9 cellular contexts compared by ENCODE assay signal in the genomic region with DNA sequence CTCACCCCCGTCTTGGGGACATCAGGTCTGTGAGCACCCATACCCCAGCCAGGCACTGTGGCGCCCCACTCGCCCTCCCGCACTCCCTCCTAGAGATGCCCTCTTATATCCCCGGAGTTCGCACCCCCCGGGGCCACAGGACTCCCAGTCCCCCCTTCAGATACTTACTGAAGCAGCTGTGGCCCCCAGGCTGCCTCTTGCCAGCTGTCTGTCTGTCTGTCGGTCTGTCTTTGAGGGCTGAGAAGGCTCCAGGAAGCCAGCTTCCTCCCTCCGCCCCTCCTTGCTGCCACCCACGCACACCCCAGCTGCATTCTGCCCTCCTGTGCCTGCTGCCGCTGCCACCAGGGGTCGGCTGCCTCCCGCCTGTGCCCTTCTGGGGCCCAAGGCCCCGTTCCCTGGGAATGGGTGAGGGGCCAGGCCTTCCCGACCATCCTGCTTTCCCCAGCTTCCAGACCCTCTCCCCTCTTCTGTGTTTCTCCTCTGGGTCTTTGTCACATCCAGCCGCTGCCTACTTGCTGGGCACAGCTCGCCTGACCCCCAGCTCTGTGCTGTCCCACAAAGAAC. TPM values are rescaled to one million over a fixed set of nuclear protein-coding genes. Genes with fewer than 3 reads are reported as not detected.
DNase-seq lines count a peak whose midpoint lies in the region; ATAC-seq, FAIRE-seq and TF ChIP-seq lines count a peak whose summit lies in the region.
"Had no signal": no experiment of that assay in that cellular context is flagged by ENCODE, and none has a peak within 500 bp of the region (broad histone marks: within the 10 kb centered on the region; RNA-seq: fewer than 3 reads in every experiment).

PTPN7 (minus strand) TSS at position 226 of the 564 bp plus-strand sequence. CDS start 1,200 bp downstream, outside the sequence.

- H3K9me2 ChIP-seq in SK-N-SH, result no peaks in the 10 kb centered on the region

- TF ChIP-seq RAD21 in H1 (IDR thresholded peaks at IDR 0.05 in 1 of 2, conservative IDR thresholded peaks at IDR 0.05 in 1 of 2; ENCODE audit: low read depth in 2 of 2, low read length in 2 of 2) (no peak), SK-N-SH (IDR thresholded peaks at IDR 0.05; ENCODE audit: low read length) (no peak)

- H3K9me3 ChIP-seq in H1 (ENCODE audit: insufficient read depth in 2 of 2, low read depth in 1 of 2, low read length in 1 of 2), result no peaks in the 10 kb centered on the region; a peak in 1 of 4 replicates
- H3K9me3 ChIP-seq in SK-N-SH, result no peaks in the 10 kb centered on the region
- no peaks in the 10 kb centered on the region for H3K9me3 ChIP-seq in BE2C

- no peak within 1 kb of the TSS for H3K56ac ChIP-seq in H1 (replicated peaks; ENCODE audit: insufficient read length, low read depth, low read length)

- H3K4me2 ChIP-seq in H1 (ENCODE audit: insufficient read depth in 1 of 2, low read depth in 2 of 2, low read length in 2 of 2), result no peak within 1 kb of the TSS
- H3K4me2 ChIP-seq in SK-N-SH, result no peak within 1 kb of the TSS

- no peaks in the 10 kb centered on the region for H3K79me1 ChIP-seq in H1 (ENCODE audit: low read depth, low read length)

- WGBS in H1 (ENCODE audit: extremely low coverage in 1 of 2, insufficient coverage in 1 of 2, insufficient read length in 1 of 2, insufficient replicate concordance in 2 of 2, low coverage in 1 of 2, low lambda C conversion rate in 2 of 2, missing lambda C conversion rate in 1 of 2), 2 experiments, result 79% methylated on average over 16 of the region's 17 CpGs; no CpG with 5 or more reads in 1 of the 2 experiments
- 88% methylated on average over 16 of the region's 17 CpGs for WGBS in SK-N-SH (ENCODE audit: low lambda C conversion rate)

- TF ChIP-seq CTCF in H1 (IDR thresholded peaks at IDR 0.05; ENCODE audit: control extremely low read depth in 1 of 3, insufficient read depth in 1 of 3, low read depth in 1 of 3, low read length in 3 of 3), result peak; percentile 13 to 27 (median 15); a peak in 2 of 4 replicates
- no peak for TF ChIP-seq CTCF in SK-N-SH (IDR thresholded peaks at IDR 0.05)
- no peak for TF ChIP-seq CTCF in BE2C (IDR thresholded peaks at IDR 0.05; ENCODE audit: low read depth, low read length)

- no peak within 1 kb of the TSS for H4K5ac ChIP-seq in H1 (ENCODE audit: insufficient read length, low read depth, low read length)

- 0 out of 2 replicates have a peak within 1 kb of the TSS, but pooled peaks have one; percentile 63 for H4K8ac ChIP-seq in H1 (ENCODE audit: extremely low read depth, insufficient read depth, low read length)

- H2AFZ ChIP-seq in H1 (ENCODE audit: low read length), result 0 out of 2 replicates have a peak within 1 kb of the TSS, but pooled peaks have one; percentile 34
- no peak within 1 kb of the TSS for H2AFZ ChIP-seq in SK-N-SH (ENCODE audit: low read depth)

- H3K4me3 ChIP-seq in H1 (ENCODE audit: extremely low read depth in 1 of 4, insufficient read depth in 2 of 4, low read depth in 3 of 4, low read length in 4 of 4) (no peak within 1 kb of the TSS), SK-N-SH (ENCODE audit: low read depth in 2 of 2, low read length in 1 of 2) (no peak within 1 kb of the TSS), BE2C (ENCODE audit: low read depth, low read length) (no peak within 1 kb of the TSS)
- H3K4me3 ChIP-seq: SK-N-MC had no signal

- POLR2A ChIA-PET in H1 (lab: Charles Lee; ENCODE audit: partially characterized antibody), result no interaction called here
- POLR2A ChIA-PET in SK-N-SH (lab: Yijun Ruan, JAX), result interaction anchor here (0.6 kb wide), 1 partner anchor 166 kb away, joined by 3 read pairs; no protein-coding TSS in a partner anchor

- H3K36me3 ChIP-seq in H1 (ENCODE audit: control insufficient read depth in 2 of 4, insufficient read depth in 4 of 4, low read length in 3 of 4) (no peaks in the 10 kb centered on the region), SK-N-SH (replicated peaks in 1 of 2; ENCODE audit: control insufficient read depth in 1 of 2, insufficient read depth in 2 of 2, low read length in 1 of 2) (no peaks in the 10 kb centered on the region), BE2C (no peaks in the 10 kb centered on the region)

- H3K9ac ChIP-seq in H1 (replicated peaks in 1 of 4; ENCODE audit: extremely low read depth in 1 of 4, low read depth in 3 of 4, low read length in 3 of 4), result no peak within 1 kb of the TSS
- H3K9ac ChIP-seq in SK-N-SH, result no peak within 1 kb of the TSS

- peaks cover 7% of the 10 kb centered on the region for H3F3A ChIP-seq in SK-N-SH (replicated peaks; ENCODE audit: insufficient read depth)

- no peak within 1 kb of the TSS for H3K23ac ChIP-seq in H1 (ENCODE audit: insufficient read length)

- no peaks in the 10 kb centered on the region for H3K27me3 ChIP-seq in H1 (replicated peaks in 1 of 4; ENCODE audit: control insufficient read depth in 3 of 4, extremely low read depth in 1 of 4, insufficient read depth in 3 of 4, low read length in 3 of 4)
- H3K27me3 ChIP-seq in SK-N-SH (ENCODE audit: insufficient read depth), result no peaks in the 10 kb centered on the region
- H3K27me3 ChIP-seq in BE2C, result no peaks in the 10 kb centered on the region

- ATAC-seq in GM18870 (IDR thresholded peaks at IDR 0.05; ENCODE audit: unreplicated experiment) (peak; percentile 34), HG03460 (IDR thresholded peaks at IDR 0.05; ENCODE audit: unreplicated experiment) (peak; percentile 53)

- H3K18ac ChIP-seq in H1 (ENCODE audit: extremely low read depth, low read length), result peak within 1 kb of the TSS; percentile 78

- peak within 1 kb of the TSS; percentile 92; the same call in 1 of the 2 replicates for H2BK12ac ChIP-seq in H1 (ENCODE audit: low read depth, low read length)

- no peak within 1 kb of the TSS for H3K27ac ChIP-seq in H1 (ENCODE audit: low read depth, low read length)
- no peak within 1 kb of the TSS for H3K27ac ChIP-seq in SK-N-SH (ENCODE audit: low read depth in 2 of 2, low read length in 1 of 2)
- H3K27ac ChIP-seq: SK-N-MC had no signal

- TF ChIP-seq EP300 in H1 (IDR thresholded peaks at IDR 0.05; ENCODE audit: borderline replicate concordance in 1 of 2, low read depth in 2 of 2, low read length in 2 of 2) (no peak), SK-N-SH (IDR thresholded peaks at IDR 0.05; ENCODE audit: borderline replicate concordance in 1 of 2, low read depth in 1 of 2, low read length in 1 of 2) (no peak)

- CTCF ChIA-PET in H1 (lab: Charles Lee; ENCODE audit: partially characterized antibody) (interaction anchor here (0.6 to 2.7 kb wide), 11 partner anchors 13 to 1543 kb away, joined by 3 to 10 read pairs (median 4); no protein-coding TSS in a partner anchor), SK-N-SH (lab: Yijun Ruan, JAX) (interaction anchor here (0.9 to 2.6 kb wide), 4 partner anchors 19 to 160 kb away, joined by 3 to 7 read pairs (median 5); no protein-coding TSS in a partner anchor)

- peak within 1 kb of the TSS; percentile 92 for H2BK15ac ChIP-seq in H1 (ENCODE audit: low read length)

- no peak for TF ChIP-seq POLR2A in H1 (IDR thresholded peaks at IDR 0.05; ENCODE audit: control extremely low read depth in 1 of 2, low read depth in 2 of 2, low read length in 2 of 2)

- H2BK5ac ChIP-seq in H1 (ENCODE audit: low read depth, low read length), result peak within 1 kb of the TSS; percentile 68; the same call in 1 of the 2 replicates

- H2BK20ac ChIP-seq in H1 (ENCODE audit: low read length), result peak within 1 kb of the TSS; percentile 72; the same call in 1 of the 2 replicates

- no peak within 1 kb of the TSS for H2BK120ac ChIP-seq in H1 (replicated peaks; ENCODE audit: low read depth, low read length)

- no peak within 1 kb of the TSS for H3K4ac ChIP-seq in H1 (replicated peaks; ENCODE audit: insufficient read length, low read depth, low read length)

- H3K14ac ChIP-seq in H1 (ENCODE audit: insufficient read length), result no peak within 1 kb of the TSS

- H4K20me1 ChIP-seq in H1 (replicated peaks in 1 of 2; ENCODE audit: control insufficient read depth in 1 of 2, insufficient read depth in 2 of 2, low read length in 2 of 2) (no peaks in the 10 kb centered on the region), SK-N-SH (ENCODE audit: insufficient read depth) (no peaks in the 10 kb centered on the region)

- FAIRE-seq in H1 (lab: Jason Lieb, UNC), result no peak

- DNase-seq in activated CD4-positive, alpha-beta T cell treated with anti-CD3 and anti-CD28 coated beads for 4 hours, result peak; percentile 90 to 92
- DNase-seq in H1 (ENCODE audit: low read depth in 1 of 2, low spot score in 2 of 2) (no peak), SK-N-SH (no peak), BE2C (no peak), DMS53 treated with DMSO at 0.1 percent for 48 hours (lab: John Stamatoyannopoulos, UW; ENCODE audit: unreplicated experiment) (no peak)
- DNase-seq in stimulated activated CD4-positive, alpha-beta T cell treated with anti-CD3 and anti-CD28 coated beads, Interleukin-2, amount 100 ng/mL, for 24 hours, result peak; percentile 91 to 92

- H3K79me2 ChIP-seq in H1 (ENCODE audit: control insufficient read depth in 1 of 2, insufficient read depth in 2 of 2, low read length in 2 of 2) (no peaks in the 10 kb centered on the region), SK-N-SH (ENCODE audit: insufficient read depth) (no peaks in the 10 kb centered on the region)

- H3K4me1 ChIP-seq in H1 (replicated peaks in 1 of 4; ENCODE audit: control insufficient read depth in 3 of 4, insufficient read depth in 4 of 4, low read length in 3 of 4) (peaks cover 2 to 29% (median 11%) of the 10 kb centered on the region in 4 experiments), SK-N-SH (ENCODE audit: control insufficient read depth in 1 of 2, insufficient read depth in 2 of 2, low read depth in 1 of 2, low read length in 1 of 2) (peaks cover under 1 to 38% of the 10 kb centered on the region in 2 experiments; a peak in 1 of 4 replicates), BE2C (peaks cover 2% of the 10 kb centered on the region)

- no peaks in the 10 kb centered on the region for H3K23me2 ChIP-seq in H1 (ENCODE audit: low read depth, low read length)

- H4K91ac ChIP-seq in H1 (replicated peaks; ENCODE audit: insufficient read length, low read length), result peak within 1 kb of the TSS; percentile 90

- 0 out of 2 replicates have a peak within 1 kb of the TSS, but pooled peaks have one; percentile 34 for H2AK5ac ChIP-seq in H1 (ENCODE audit: low read depth, low read length)

TF ChIP-seq in SK-N-SH, 30 proteins besides CTCF, POLR2A, EP300 and RAD21 (continues in another document):
- TF ChIP-seq RFX5 (IDR thresholded peaks at IDR 0.05; ENCODE audit: low read length), result no peak

RNA-seq across cellular contexts. Expression of gene PTPN7, which starts in this region (rescaled TPM):
- total RNA-seq in H1 (2021; fragmentation: NEBNext Ultra II Directional; extraction: Animal tissue kit (Norgen Biotek cat#: 25700)), result not detected in 2 replicates
- 0.20 TPM in 2 replicates for polyA plus RNA-seq in H1 (2011; rRNA removed)
- 0.31 TPM for polyA plus RNA-seq in H1 (2011; cell fraction: cytosol; rRNA removed)
- polyA plus RNA-seq in H1 (2011; cell fraction: nucleus; rRNA removed), result 0.46 TPM
- polyA plus RNA-seq in H1 (2012, experiment 1 of 2), result 0.11 to 0.37 TPM (median 0.14 TPM) in 3 of 4 replicates, not detected in the other
- polyA plus RNA-seq in H1 (2012, experiment 2 of 2), result 0.13 TPM
- 0.12 TPM for polyA plus RNA-seq in H1 (2013, experiment 1 of 2)
- 0.11 TPM for polyA plus RNA-seq in H1 (2013, experiment 2 of 2)
- 0.10 TPM in 1 of 2 replicates, not detected in the other for polyA minus RNA-seq in H1 (2011; rRNA and poly(A)+ RNA removed)
- not detected for polyA minus RNA-seq in H1 (2011; cell fraction: cytosol; rRNA and poly(A)+ RNA removed)
- polyA minus RNA-seq in H1 (2011; cell fraction: nucleus; rRNA and poly(A)+ RNA removed), result not detected
- not detected in 2 replicates for polyA plus RNA-seq in SK-N-SH (2012; rRNA removed)
- polyA plus RNA-seq in SK-N-SH (2012; cell fraction: cytosol; rRNA removed), result 0.01 TPM in 1 of 2 replicates, not detected in the other
- not detected in 2 replicates for polyA plus RNA-seq in SK-N-SH (2012; cell fraction: nucleus; rRNA removed)
- 0.37 TPM for polyA plus RNA-seq in BE2C (2012; ENCODE audit: insufficient read depth, insufficient read length, low read depth)

Comparison
In these comparisons a context has a peak if more than half of its experiments do, and no peak if none do; other contexts are left out.
1. DNase-seq: peak in activated CD4-positive, alpha-beta T cell treated with anti-CD3 and anti-CD28 coated beads for 4 hours (2 of 2) and stimulated activated CD4-positive, alpha-beta T cell treated with anti-CD3 and anti-CD28 coated beads, Interleukin-2, amount 100 ng/mL, for 24 hours (2 of 2); none in H1 (0 of 2), SK-N-SH (single experiment), BE2C (single experiment) and DMS53 treated with DMSO at 0.1 percent for 48 hours (single experiment).
2. CTCF ChIP-seq: peak in H1 (3 of 3); none in SK-N-SH (single experiment) and BE2C (single experiment).